In the genomic region with DNA sequence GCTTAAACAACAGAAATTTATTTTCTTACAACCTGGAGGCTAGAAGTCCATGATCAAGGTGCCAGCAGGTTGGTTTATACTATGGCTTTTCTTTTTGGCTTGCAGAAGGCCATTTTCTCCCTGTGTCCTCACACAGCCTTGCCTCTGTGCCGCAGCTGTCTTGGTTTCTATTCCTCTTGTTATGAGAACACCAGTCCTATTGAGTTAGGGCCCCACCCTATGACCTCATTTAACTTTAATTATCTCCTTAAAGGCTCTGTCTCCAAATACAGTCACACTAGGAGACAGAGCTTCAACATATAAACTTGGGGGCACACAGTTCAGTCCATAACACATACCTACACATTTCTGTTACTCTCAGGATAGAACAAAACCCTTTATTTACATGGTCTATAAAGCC, we compare ENCODE assay signal across 1 cellular context.
TF ChIP-seq lines count a peak whose summit lies in the region.

No MANE protein-coding gene starts in this region.

TF ChIP-seq in GM23338, 12 proteins besides CTCF, POLR2A, EP300 and RAD21 (continued from another document):
- TF ChIP-seq, protein P1, sequence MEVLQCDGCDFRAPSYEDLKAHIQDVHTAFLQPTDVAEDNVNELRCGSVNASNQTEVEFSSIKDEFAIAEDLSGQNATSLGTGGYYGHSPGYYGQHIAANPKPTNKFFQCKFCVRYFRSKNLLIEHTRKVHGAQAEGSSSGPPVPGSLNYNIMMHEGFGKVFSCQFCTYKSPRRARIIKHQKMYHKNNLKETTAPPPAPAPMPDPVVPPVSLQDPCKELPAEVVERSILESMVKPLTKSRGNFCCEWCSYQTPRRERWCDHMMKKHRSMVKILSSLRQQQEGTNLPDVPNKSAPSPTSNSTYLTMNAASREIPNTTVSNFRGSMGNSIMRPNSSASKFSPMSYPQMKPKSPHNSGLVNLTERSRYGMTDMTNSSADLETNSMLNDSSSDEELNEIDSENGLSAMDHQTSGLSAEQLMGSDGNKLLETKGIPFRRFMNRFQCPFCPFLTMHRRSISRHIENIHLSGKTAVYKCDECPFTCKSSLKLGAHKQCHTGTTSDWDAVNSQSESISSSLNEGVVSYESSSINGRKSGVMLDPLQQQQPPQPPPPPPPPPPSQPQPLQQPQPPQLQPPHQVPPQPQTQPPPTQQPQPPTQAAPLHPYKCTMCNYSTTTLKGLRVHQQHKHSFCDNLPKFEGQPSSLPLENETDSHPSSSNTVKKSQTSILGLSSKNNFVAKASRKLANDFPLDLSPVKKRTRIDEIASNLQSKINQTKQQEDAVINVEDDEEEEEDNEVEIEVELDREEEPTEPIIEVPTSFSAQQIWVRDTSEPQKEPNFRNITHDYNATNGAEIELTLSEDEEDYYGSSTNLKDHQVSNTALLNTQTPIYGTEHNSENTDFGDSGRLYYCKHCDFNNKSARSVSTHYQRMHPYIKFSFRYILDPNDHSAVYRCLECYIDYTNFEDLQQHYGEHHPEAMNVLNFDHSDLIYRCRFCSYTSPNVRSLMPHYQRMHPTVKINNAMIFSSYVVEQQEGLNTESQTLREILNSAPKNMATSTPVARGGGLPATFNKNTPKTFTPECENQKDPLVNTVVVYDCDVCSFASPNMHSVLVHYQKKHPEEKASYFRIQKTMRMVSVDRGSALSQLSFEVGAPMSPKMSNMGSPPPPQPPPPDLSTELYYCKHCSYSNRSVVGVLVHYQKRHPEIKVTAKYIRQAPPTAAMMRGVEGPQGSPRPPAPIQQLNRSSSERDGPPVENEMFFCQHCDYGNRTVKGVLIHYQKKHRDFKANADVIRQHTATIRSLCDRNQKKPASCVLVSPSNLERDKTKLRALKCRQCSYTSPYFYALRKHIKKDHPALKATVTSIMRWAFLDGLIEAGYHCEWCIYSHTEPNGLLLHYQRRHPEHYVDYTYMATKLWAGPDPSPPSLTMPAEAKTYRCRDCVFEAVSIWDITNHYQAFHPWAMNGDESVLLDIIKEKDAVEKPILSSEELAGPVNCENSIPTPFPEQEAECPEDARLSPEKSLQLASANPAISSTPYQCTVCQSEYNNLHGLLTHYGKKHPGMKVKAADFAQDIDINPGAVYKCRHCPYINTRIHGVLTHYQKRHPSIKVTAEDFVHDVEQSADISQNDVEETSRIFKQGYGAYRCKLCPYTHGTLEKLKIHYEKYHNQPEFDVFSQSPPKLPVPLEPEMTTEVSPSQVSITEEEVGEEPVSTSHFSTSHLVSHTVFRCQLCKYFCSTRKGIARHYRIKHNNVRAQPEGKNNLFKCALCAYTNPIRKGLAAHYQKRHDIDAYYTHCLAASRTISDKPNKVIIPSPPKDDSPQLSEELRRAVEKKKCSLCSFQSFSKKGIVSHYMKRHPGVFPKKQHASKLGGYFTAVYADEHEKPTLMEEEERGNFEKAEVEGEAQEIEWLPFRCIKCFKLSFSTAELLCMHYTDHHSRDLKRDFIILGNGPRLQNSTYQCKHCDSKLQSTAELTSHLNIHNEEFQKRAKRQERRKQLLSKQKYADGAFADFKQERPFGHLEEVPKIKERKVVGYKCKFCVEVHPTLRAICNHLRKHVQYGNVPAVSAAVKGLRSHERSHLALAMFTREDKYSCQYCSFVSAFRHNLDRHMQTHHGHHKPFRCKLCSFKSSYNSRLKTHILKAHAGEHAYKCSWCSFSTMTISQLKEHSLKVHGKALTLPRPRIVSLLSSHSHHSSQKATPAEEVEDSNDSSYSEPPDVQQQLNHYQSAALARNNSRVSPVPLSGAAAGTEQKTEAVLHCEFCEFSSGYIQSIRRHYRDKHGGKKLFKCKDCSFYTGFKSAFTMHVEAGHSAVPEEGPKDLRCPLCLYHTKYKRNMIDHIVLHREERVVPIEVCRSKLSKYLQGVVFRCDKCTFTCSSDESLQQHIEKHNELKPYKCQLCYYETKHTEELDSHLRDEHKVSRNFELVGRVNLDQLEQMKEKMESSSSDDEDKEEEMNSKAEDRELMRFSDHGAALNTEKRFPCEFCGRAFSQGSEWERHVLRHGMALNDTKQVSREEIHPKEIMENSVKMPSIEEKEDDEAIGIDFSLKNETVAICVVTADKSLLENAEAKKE (CRISPR knock-in tag; IDR thresholded peaks at IDR 0.05), result no peak
- TF ChIP-seq STAT1 (IDR thresholded peaks at IDR 0.05; ENCODE audit: unreplicated experiment), result no peak
TF ChIP-seq in GM23338: peak in this region for 0.
